ENCODE assay signal across 16 cellular contexts in the genomic region with DNA sequence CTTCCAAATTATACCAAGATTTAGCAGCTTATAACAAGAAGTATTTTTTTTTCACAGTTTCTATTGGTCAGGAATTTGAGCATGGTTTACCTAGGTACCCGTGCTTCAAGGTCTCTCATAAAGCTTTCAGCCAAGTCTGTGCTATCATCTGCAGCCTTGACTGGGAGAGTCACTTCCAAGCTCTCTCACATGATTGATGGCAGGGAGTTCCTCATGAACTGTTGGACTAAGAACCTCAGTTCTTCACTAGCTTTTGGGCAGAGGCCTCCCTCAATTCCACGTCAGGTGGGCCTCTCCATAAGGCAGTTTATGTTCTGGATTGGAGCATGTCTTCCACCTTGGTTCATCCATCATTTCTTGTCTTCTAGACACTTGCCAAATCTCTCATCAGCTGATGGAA. TPM values are rescaled to one million over a fixed set of nuclear protein-coding genes. Genes with fewer than 3 reads are reported as not detected.
A peak's percentile ranks its signal among the peaks of the same experiment; 100 is the strongest.
DNase-seq lines count a peak whose midpoint lies in the region; ATAC-seq and TF ChIP-seq lines count a peak whose summit lies in the region.
"Had no signal": no experiment of that assay in that cellular context is flagged by ENCODE, and none has a peak within 500 bp of the region (broad histone marks: within the 10 kb centered on the region; RNA-seq: fewer than 3 reads in every experiment).

No MANE protein-coding gene starts in this region.

- no peaks in the 10 kb centered on the region for H3K27me3 ChIP-seq in mammary epithelial cell (ENCODE audit: insufficient read depth, low read length)
- H3K27me3 ChIP-seq in SJCRH30, result no peaks in the 10 kb centered on the region
- no peaks in the 10 kb centered on the region for H3K27me3 ChIP-seq in trophoblast cell (ENCODE audit: insufficient read depth, low read length)
- H3K27me3 ChIP-seq: BLaER1 treated with 17β-estradiol and CSF1 and Interleukin-3, amounts not matched to agents 10 nM and 100 nM had no signal

- H3K9me3 ChIP-seq in mammary epithelial cell (replicated peaks; ENCODE audit: insufficient read depth, low read length), result no peaks in the 10 kb centered on the region
- H3K9me3 ChIP-seq in SJCRH30 (replicated peaks), result no peaks in the 10 kb centered on the region
- H3K9me3 ChIP-seq in trophoblast cell (ENCODE audit: insufficient read depth, low read depth, low read length), result no peaks in the 10 kb centered on the region

- no peaks in the 10 kb centered on the region for H3K4me1 ChIP-seq in mammary epithelial cell (ENCODE audit: insufficient read depth, low read length)
- H3K4me1 ChIP-seq in SJCRH30, result peaks cover 27% of the 10 kb centered on the region
- no peaks in the 10 kb centered on the region for H3K4me1 ChIP-seq in trophoblast cell (ENCODE audit: control insufficient read depth in 1 of 2, insufficient read depth in 2 of 2, low read length in 2 of 2)

- H2BK12ac ChIP-seq in trophoblast cell (ENCODE audit: low read length), result peak overlapping the region; percentile 80

- BruUV-seq in mammary epithelial cell (replicated peaks; lab: Mats Ljungman, UMichigan), result TSS peak; percentile 93
- BruUV-seq in MCF 10A (replicated peaks; lab: Mats Ljungman, UMichigan), result no TSS peak

- peak overlapping the region; percentile 43 for H2BK120ac ChIP-seq in trophoblast cell (ENCODE audit: insufficient read depth, low read length, poor library complexity)

- H2AFZ ChIP-seq in mammary epithelial cell (ENCODE audit: low read depth, low read length), result no peak overlapping the region
- no peak overlapping the region for H2AFZ ChIP-seq in trophoblast cell (ENCODE audit: insufficient read depth, low read length, poor library complexity)

- peak overlapping the region; percentile 19 for H2AK5ac ChIP-seq in trophoblast cell (ENCODE audit: low read length)

- no peak overlapping the region for H3K27ac ChIP-seq in mammary epithelial cell (ENCODE audit: insufficient read depth, low read depth, low read length)
- peak overlapping the region; percentile 24 for H3K27ac ChIP-seq in SJCRH30
- no peak overlapping the region for H3K27ac ChIP-seq in trophoblast cell (ENCODE audit: low read depth, low read length)
- H3K27ac ChIP-seq: BLaER1 treated with 17β-estradiol and CSF1 and Interleukin-3, amounts not matched to agents 10 nM and 100 nM; HL-60 had no signal

- H3K4me3 Mint-ChIP-seq in MCF 10A (ENCODE audit: unreplicated experiment), result no peak overlapping the region
- peak overlapping the region in 1 of 5 experiments; percentile 17 for H3K4me3 Mint-ChIP-seq in brain
- H3K4me3 Mint-ChIP-seq in activated CD4-positive, alpha-beta T cell treated with anti-CD3 and anti-CD28 coated beads, Interleukin-2, amount 10 ng/mL, durations not matched to agents 7 days and 5 days, result no peak overlapping the region
- H3K4me3 Mint-ChIP-seq: CD4-positive, CD25-positive, alpha-beta regulatory T cell had no signal

- H3K4me3 ChIP-seq in mammary epithelial cell (replicated peaks in 1 of 3; ENCODE audit: insufficient read depth in 1 of 3, low read depth in 2 of 3, low read length in 3 of 3) (no peak overlapping the region), SJCRH30 (no peak overlapping the region), trophoblast cell (ENCODE audit: low read depth, low read length) (no peak overlapping the region)
- H3K4me3 ChIP-seq: BLaER1 treated with 17β-estradiol and CSF1 and Interleukin-3, amounts not matched to agents 10 nM and 100 nM; GM12878 had no signal

- CTCF ChIA-PET in mammary epithelial cell (lab: Charles Lee; ENCODE audit: low non-redundant PET) (no interaction called here), MCF 10A (lab: Yijun Ruan, JAX) (interaction anchor here (0.7 to 2.1 kb wide), 2 partner anchors 60 to 144 kb away, joined by 3 to 7 read pairs; no protein-coding TSS in a partner anchor)
- CTCF ChIA-PET in activated CD4-positive, alpha-beta T cell treated with anti-CD3 and anti-CD28 coated beads, Interleukin-2, amount 10 ng/mL, durations not matched to agents 7 days and 5 days (lab: Charles Lee), result interaction anchor here (0.8 to 1.4 kb wide), 2 partner anchors 13 to 150 kb away, joined by 3 read pairs; no protein-coding TSS in a partner anchor

- DNase-seq in mammary epithelial cell (no peak), MCF 10A (ENCODE audit: unreplicated experiment) (no peak), SJCRH30 (no peak), trophoblast cell (no peak), NCI-H1436 (lab: John Stamatoyannopoulos, UW) (no peak)
- DNase-seq in activated CD4-positive, alpha-beta T cell treated with anti-CD3 and anti-CD28 coated beads, Interleukin-2, amount 10 ng/mL, durations not matched to agents 7 days and 5 days, result no peak
- DNase-seq: 8988T; ACHN; CD4-positive, CD25-positive, alpha-beta regulatory T cell; DMS79; HCEC 1CT had no signal

- no peak overlapping the region for H2BK5ac ChIP-seq in trophoblast cell (ENCODE audit: low read depth, low read length, poor library complexity)

- no peak for ATAC-seq in GM21423 (IDR thresholded peaks at IDR 0.05; ENCODE audit: unreplicated experiment)
- ATAC-seq: GM12878 had no signal

- H3K36me3 Mint-ChIP-seq in MCF 10A (ENCODE audit: insufficient read depth, unreplicated experiment), result no peaks in the 10 kb centered on the region
- H3K36me3 Mint-ChIP-seq in brain, result peaks cover 3% of the 10 kb centered on the region
- no peaks in the 10 kb centered on the region for H3K36me3 Mint-ChIP-seq in activated CD4-positive, alpha-beta T cell treated with anti-CD3 and anti-CD28 coated beads, Interleukin-2, amount 10 ng/mL, durations not matched to agents 7 days and 5 days (ENCODE audit: low read depth)
- H3K36me3 Mint-ChIP-seq: CD4-positive, CD25-positive, alpha-beta regulatory T cell had no signal

- intact Hi-C loops in mammary epithelial cell (cut with micrococcal nuclease) (no loop called here), MCF 10A (cut with micrococcal nuclease) (no loop called here)

- no peak overlapping the region for H3K18ac ChIP-seq in trophoblast cell (ENCODE audit: low read length)

- in situ Hi-C loops in mammary epithelial cell (cut with MboI; ENCODE audit: low sequenced_read_pairs in 2 of 2), result no loop called here

- no peak overlapping the region for H3K4ac ChIP-seq in trophoblast cell (ENCODE audit: low read depth, low read length)

- no peak overlapping the region for H4K12ac ChIP-seq in trophoblast cell (ENCODE audit: low read depth, low read length)

- no peak for TF ChIP-seq CTCF in mammary epithelial cell (conservative IDR thresholded peaks at IDR 0.05 in 1 of 2, IDR thresholded peaks at IDR 0.05 in 1 of 2; ENCODE audit: extremely low read depth in 1 of 2, insufficient read depth in 1 of 2, low read depth in 1 of 2, low read length in 2 of 2)
- TF ChIP-seq CTCF in MCF 10A (IDR thresholded peaks at IDR 0.05; ENCODE audit: unreplicated experiment), result no peak
- TF ChIP-seq CTCF in brain (conservative IDR thresholded peaks at IDR 0.05), result no peak

- H4K8ac ChIP-seq in trophoblast cell (ENCODE audit: low read depth, low read length), result no peak overlapping the region

- no peak overlapping the region for H4K91ac ChIP-seq in trophoblast cell (ENCODE audit: low read depth, low read length)

- no peaks in the 10 kb centered on the region for H4K20me1 ChIP-seq in mammary epithelial cell (ENCODE audit: insufficient read depth, low read length)
- H4K20me1 ChIP-seq: BLaER1 treated with 17β-estradiol and CSF1 and Interleukin-3, amounts not matched to agents 10 nM and 100 nM had no signal

- POLR2A ChIA-PET in MCF 10A (lab: Yijun Ruan, JAX), result interaction anchor here (2.3 kb wide), 1 partner anchor 7 kb away, joined by 5 read pairs; no protein-coding TSS in a partner anchor
- POLR2A ChIA-PET in activated CD4-positive, alpha-beta T cell treated with anti-CD3 and anti-CD28 coated beads, Interleukin-2, amount 10 ng/mL, durations not matched to agents 7 days and 5 days (lab: Charles Lee), result no interaction called here

- H3K79me1 ChIP-seq in trophoblast cell (ENCODE audit: low read length), result peaks cover 2% of the 10 kb centered on the region

- WGBS in mammary epithelial cell (ENCODE audit: low coverage, missing lambda C conversion rate), result 66% methylated on average over 2 of the region's 2 CpGs
- no CpG with 5 or more reads among the region's 2 CpGs for WGBS in trophoblast cell (ENCODE audit: extremely low coverage, insufficient coverage, insufficient read length)

- no peak overlapping the region for H3K14ac ChIP-seq in trophoblast cell (ENCODE audit: low read length)

- no peak overlapping the region for H3K27ac Mint-ChIP-seq in MCF 10A (ENCODE audit: low read depth, unreplicated experiment)
- H3K27ac Mint-ChIP-seq in brain, result peak overlapping the region in 3 of 5 experiments; percentile 58 to 74 (median 67)
- H3K27ac Mint-ChIP-seq in activated CD4-positive, alpha-beta T cell treated with anti-CD3 and anti-CD28 coated beads, Interleukin-2, amount 10 ng/mL, durations not matched to agents 7 days and 5 days, result no peak overlapping the region
- H3K27ac Mint-ChIP-seq: CD4-positive, CD25-positive, alpha-beta regulatory T cell had no signal

- H3K36me3 ChIP-seq in mammary epithelial cell (ENCODE audit: insufficient read depth, low read length) (no peaks in the 10 kb centered on the region), SJCRH30 (no peaks in the 10 kb centered on the region), trophoblast cell (ENCODE audit: control insufficient read depth in 1 of 2, insufficient read depth in 2 of 2, low read length in 2 of 2) (no peaks in the 10 kb centered on the region)
- H3K36me3 ChIP-seq: BLaER1 treated with 17β-estradiol and CSF1 and Interleukin-3, amounts not matched to agents 10 nM and 100 nM had no signal

- H3K4me1 Mint-ChIP-seq in MCF 10A (ENCODE audit: insufficient read depth, unreplicated experiment) (peaks cover 5% of the 10 kb centered on the region), brain (peaks cover 34% of the 10 kb centered on the region)
- peaks cover 4% of the 10 kb centered on the region for H3K4me1 Mint-ChIP-seq in activated CD4-positive, alpha-beta T cell treated with anti-CD3 and anti-CD28 coated beads, Interleukin-2, amount 10 ng/mL, durations not matched to agents 7 days and 5 days
- H3K4me1 Mint-ChIP-seq: CD4-positive, CD25-positive, alpha-beta regulatory T cell had no signal

- H3K9me3 Mint-ChIP-seq in MCF 10A (ENCODE audit: unreplicated experiment) (no peaks in the 10 kb centered on the region), brain (peaks cover 0 to 11% (median 3%) of the 10 kb centered on the region in 5 experiments)
- no peaks in the 10 kb centered on the region for H3K9me3 Mint-ChIP-seq in activated CD4-positive, alpha-beta T cell treated with anti-CD3 and anti-CD28 coated beads, Interleukin-2, amount 10 ng/mL, durations not matched to agents 7 days and 5 days
- H3K9me3 Mint-ChIP-seq: CD4-positive, CD25-positive, alpha-beta regulatory T cell had no signal

- peak overlapping the region; percentile 4 for H3K23ac ChIP-seq in trophoblast cell (ENCODE audit: low read length)

- no peaks in the 10 kb centered on the region for H3K27me3 Mint-ChIP-seq in MCF 10A (ENCODE audit: insufficient read depth, unreplicated experiment)
- no peaks in the 10 kb centered on the region for H3K27me3 Mint-ChIP-seq in brain
- peaks cover 39% of the 10 kb centered on the region for H3K27me3 Mint-ChIP-seq in activated CD4-positive, alpha-beta T cell treated with anti-CD3 and anti-CD28 coated beads, Interleukin-2, amount 10 ng/mL, durations not matched to agents 7 days and 5 days

- no peak overlapping the region for H3K9ac ChIP-seq in mammary epithelial cell (ENCODE audit: insufficient read depth, low read length)
- no peak overlapping the region for H3K9ac ChIP-seq in trophoblast cell (ENCODE audit: low read length)
- H3K9ac ChIP-seq: BLaER1 treated with 17β-estradiol and CSF1 and Interleukin-3, amounts not matched to agents 10 nM and 100 nM had no signal

- H3K4me2 ChIP-seq in mammary epithelial cell (ENCODE audit: insufficient read depth, low read depth, low read length) (no peak overlapping the region), trophoblast cell (ENCODE audit: low read length) (no peak overlapping the region)
- H3K4me2 ChIP-seq: BLaER1 treated with 17β-estradiol and CSF1 and Interleukin-3, amounts not matched to agents 10 nM and 100 nM had no signal

- dilution Hi-C loops in mammary epithelial cell (cut with HindIII; ENCODE audit: low sequenced_read_pairs), result no loop called here

- no peaks in the 10 kb centered on the region for H3K79me2 ChIP-seq in mammary epithelial cell (ENCODE audit: insufficient read depth, low read length)
- H3K79me2 ChIP-seq in trophoblast cell (ENCODE audit: control insufficient read depth, insufficient read depth, low read length, poor library complexity), result no peaks in the 10 kb centered on the region

RNA-seq across cellular contexts. Expression of gene APC, which starts 39.9 kb away (rescaled TPM):
- total RNA-seq in mammary epithelial cell, result 10 to 100 TPM; 29.6 to 63.3 TPM
- polyA plus RNA-seq in mammary epithelial cell, result 13.0 TPM
- polyA minus RNA-seq in mammary epithelial cell, result 56.1 TPM
- total RNA-seq in MCF 10A (2022), result 24.9 and 31.8 TPM in 2 replicates
- total RNA-seq in SJCRH30 (2014; rRNA removed; shearing (Covaris generic)), result 35.9 and 39.6 TPM in 2 replicates
- polyA plus RNA-seq in brain (ENCODE audit: insufficient read depth, low read depth, low replicate concordance), result 9.2 TPM
- polyA plus RNA-seq in trophoblast cell (2013), result 10.6 and 11.3 TPM in 2 replicates
- total RNA-seq in activated CD4-positive, alpha-beta T cell treated with anti-CD3 and anti-CD28 coated beads, Interleukin-2, amount 10 ng/mL, durations not matched to agents 7 days and 5 days, result 10 to 100 TPM; 21.5 to 25.7 TPM

Comparison
In these comparisons a context has a peak if more than half of its experiments do, and no peak if none do; other contexts are left out.
1. H3K27ac Mint-ChIP-seq: peak in brain (3 of 5); none in MCF 10A (single experiment) and activated CD4-positive, alpha-beta T cell treated with anti-CD3 and anti-CD28 coated beads, Interleukin-2, amount 10 ng/mL, durations not matched to agents 7 days and 5 days (single experiment).